8 cellular contexts compared by ENCODE assay signal in the genomic region with DNA sequence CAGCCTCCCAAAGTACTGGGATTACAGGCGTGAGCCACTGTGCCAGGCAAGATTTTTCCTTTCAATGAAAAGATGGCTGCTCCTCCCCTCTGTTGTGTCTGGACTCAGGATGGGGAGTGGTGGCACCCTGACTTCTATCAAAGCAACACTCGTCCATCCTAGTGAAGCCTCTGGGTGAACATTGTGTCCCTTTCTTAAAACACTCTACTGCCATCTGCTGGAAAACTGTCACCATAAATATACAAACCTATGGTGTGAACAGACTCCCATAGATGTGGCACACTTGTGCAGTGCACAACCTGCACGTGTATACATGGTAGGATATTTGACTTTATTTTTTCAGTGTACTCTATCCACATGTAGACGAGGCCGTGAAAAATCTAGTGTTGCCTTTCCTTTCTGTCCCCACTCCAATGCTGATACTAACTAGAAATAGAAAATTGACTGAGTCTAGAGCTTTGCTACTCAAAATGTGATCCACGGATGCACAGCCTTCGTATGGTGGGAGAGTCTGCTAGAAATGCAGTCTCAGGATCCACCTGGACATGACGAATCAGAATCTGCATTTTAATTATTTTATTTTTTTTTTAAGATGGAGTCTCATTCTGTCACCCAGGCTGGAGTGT. TPM values are rescaled to one million over a fixed set of nuclear protein-coding genes. Genes with fewer than 3 reads are reported as not detected.
DNase-seq lines count a peak whose midpoint lies in the region; ATAC-seq, FAIRE-seq and TF ChIP-seq lines count a peak whose summit lies in the region.

No MANE protein-coding gene starts in this region.

- FAIRE-seq in bronchial epithelial cell (lab: Jason Lieb, UNC) = no peak

- no peak overlapping the region for H3K27ac ChIP-seq in AG04450 (ENCODE audit: low read depth, low read length)
- no peak overlapping the region for H3K27ac ChIP-seq in testis

- TF ChIP-seq POLR2A in testis (IDR thresholded peaks at IDR 0.05) = no peak

- TF ChIP-seq CTCF in AG04450 (IDR thresholded peaks at IDR 0.05; ENCODE audit: low read depth, low read length) (peak; percentile 71), GM12873 (IDR thresholded peaks at IDR 0.05; ENCODE audit: insufficient read depth, low read depth, low read length, missing control alignments) (peak; percentile 70), bronchial epithelial cell (IDR thresholded peaks at IDR 0.05; ENCODE audit: insufficient read depth, low read length, severe bottlenecking) (peak; percentile 57), testis (IDR thresholded peaks at IDR 0.05) (peak; percentile 73 to 80 (median 78))

- intact Hi-C loops in left colon (cut with DNase I, micrococcal nuclease) (loop anchor here (5.0 to 10.0 kb wide), 4 partner anchors 98 to 358 kb away; no protein-coding TSS in a partner anchor), testis (cut with DNase I; ENCODE audit: low total_unique reads) (no loop called here)

- H3K36me3 ChIP-seq in bronchial epithelial cell (ENCODE audit: control insufficient read depth, insufficient read depth, low read length) (no peaks in the 10 kb centered on the region), testis (ENCODE audit: low read depth, missing control alignments) (no peaks in the 10 kb centered on the region)

- POLR2A ChIA-PET in AG04450 (lab: Yijun Ruan, JAX) = no interaction called here

- CTCF ChIA-PET in AG04450 (lab: Charles Lee) = interaction anchor here (0.7 to 3.9 kb wide), 11 partner anchors 9 to 358 kb away, joined by 3 to 46 read pairs (median 4); no protein-coding TSS in a partner anchor

- ATAC-seq in HG02852 (IDR thresholded peaks at IDR 0.05; ENCODE audit: unreplicated experiment) (peak; percentile 74), left colon (peak; percentile 94)

- H3K27me3 ChIP-seq in AG04450 (ENCODE audit: control insufficient read depth, insufficient read depth, low read length) = peaks cover 18% of the 10 kb centered on the region
- peaks cover 3% of the 10 kb centered on the region for H3K27me3 ChIP-seq in bronchial epithelial cell (ENCODE audit: control insufficient read depth, insufficient read depth, low read length)
- no peaks in the 10 kb centered on the region for H3K27me3 ChIP-seq in testis

- no peaks in the 10 kb centered on the region for H3K9me3 ChIP-seq in AG04450 (ENCODE audit: control insufficient read depth, insufficient read depth, low read length)
- no peaks in the 10 kb centered on the region for H3K9me3 ChIP-seq in testis

- WGBS in testis, 2 donors = 54 to 57% methylated on average over 8 of the region's 8 CpGs

- H3K4me1 ChIP-seq in testis = peaks cover 9% of the 10 kb centered on the region

- H3K4me3 ChIP-seq in AG04450 (ENCODE audit: low read depth, low read length) (no peak overlapping the region), bronchial epithelial cell (ENCODE audit: low read depth, low read length) (no peak overlapping the region), testis (no peak overlapping the region)

- no peak for DNase-seq in AG04450 (ENCODE audit: low read depth, low spot score)
- peak; percentile 26 for DNase-seq in NCI-H1436 treated with DMSO at 0.1 percent for 48 hours (lab: John Stamatoyannopoulos, UW)
- peak; percentile 87 for DNase-seq in SK-N-DZ (ENCODE audit: low spot score)
- peak; percentile 77 for DNase-seq in bronchial epithelial cell (ENCODE audit: low read depth)
- no peak for DNase-seq in left colon
- DNase-seq in testis = peak; percentile 57

RNA-seq across cellular contexts. Expression of a gene that starts 55.9 kb away (rescaled TPM):
- polyA plus RNA-seq in AG04450 (2011; rRNA removed) = 0.07 and 0.16 TPM in 2 replicates
- 0.30 and 0.74 TPM in 2 replicates for polyA minus RNA-seq in AG04450 (2011; rRNA and poly(A)+ RNA removed)
- polyA plus RNA-seq in SK-N-DZ (2014; cell fraction: cytosol; rRNA removed) = 0.03 and 0.44 TPM in 2 replicates
- polyA plus RNA-seq in SK-N-DZ (2014; cell fraction: nucleus; rRNA removed) = 0.11 and 0.12 TPM in 2 replicates
- total RNA-seq in bronchial epithelial cell = 1.8 and 1.9 TPM in 2 replicates
- 10 to 100 TPM; 16.7 to 20.0 TPM for total RNA-seq in left colon
- 10 to 100 TPM in 1 of 2 donors, 1 to 10 TPM in 1; 8.0 to 11.3 TPM for total RNA-seq in testis
- 6.8 TPM for polyA plus RNA-seq in testis (ENCODE audit: insufficient read depth, low read depth, low replicate concordance)

Comparison
In these comparisons a context has a peak if more than half of its experiments do, and no peak if none do; other contexts are left out.
1. DNase-seq: peak in NCI-H1436 treated with DMSO at 0.1 percent for 48 hours (single experiment), SK-N-DZ (single experiment), bronchial epithelial cell (single experiment) and testis (single experiment); none in AG04450 (single experiment) and left colon (0 of 2).
2. Peak in every context shown above with its lines, with median percentiles within 50 percentile points of each other: CTCF ChIP-seq.